In genomic region chr1:155326659-155327058, GRCh38 we compare ENCODE assay signal across 1 cellular context.
TF ChIP-seq lines count a peak whose summit lies in the region.

No MANE protein-coding gene starts in this region.

TF ChIP-seq in IMR-90, 13 proteins besides CTCF, POLR2A, EP300 and RAD21 (continued from another document):
- TF ChIP-seq RFX5 (IDR thresholded peaks at IDR 0.05; ENCODE audit: low read depth, low read length) = no peak
